In the genomic region with DNA sequence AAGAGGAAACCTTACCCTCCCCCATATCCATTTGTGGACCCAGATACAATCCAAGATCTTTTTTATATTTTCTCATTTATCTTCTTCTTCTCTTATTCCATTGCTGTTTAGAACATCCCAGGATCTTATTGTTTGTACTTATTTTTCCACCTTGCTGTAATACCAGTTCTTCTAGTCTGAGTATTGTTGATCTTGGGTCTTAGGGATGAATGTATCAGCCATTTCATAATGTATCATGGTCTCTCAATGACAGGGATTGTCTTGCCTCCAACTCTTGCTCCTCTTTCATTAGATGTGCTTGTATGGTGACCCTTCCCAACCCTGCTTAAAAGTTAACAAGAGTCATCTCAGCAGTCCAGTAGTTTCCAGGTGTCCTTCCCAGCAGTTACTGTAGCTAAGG, we compare ENCODE assay signal across 29 cellular contexts.
DNase-seq lines count a peak whose midpoint lies in the region; ATAC-seq, FAIRE-seq and TF ChIP-seq lines count a peak whose summit lies in the region.
"Had no signal": no experiment of that assay in that cellular context is flagged by ENCODE, and none has a peak within 500 bp of the region (broad histone marks: within the 10 kb centered on the region; RNA-seq: fewer than 3 reads in every experiment).

No MANE protein-coding gene starts in this region.

- TF ChIP-seq CTCF in PC-3 (conservative IDR thresholded peaks at IDR 0.05; ENCODE audit: low read depth, low read length) (no peak), bronchial epithelial cell (IDR thresholded peaks at IDR 0.05; ENCODE audit: insufficient read depth, low read length, severe bottlenecking) (no peak), hepatocyte (IDR thresholded peaks at IDR 0.05; ENCODE audit: poor library complexity) (no peak), gastroesophageal sphincter (IDR thresholded peaks at IDR 0.05) (no peak), transverse colon (IDR thresholded peaks at IDR 0.05) (no peak), colonic mucosa (IDR thresholded peaks at IDR 0.05) (no peak)

- CTCF ChIA-PET in PC-3 (lab: Charles Lee): no interaction called here

- DNase-seq in PC-3 (peak; percentile 37), T-helper 17 cell (no peak), bronchial epithelial cell (ENCODE audit: low read depth) (peak; percentile 64), epithelial cell of prostate (ENCODE audit: low read depth, low spot score) (no peak), hepatocyte (ENCODE audit: low spot score) (no peak), transverse colon (no peak), colonic mucosa (no peak)
- DNase-seq: 8988T; ACHN; BE2C; C1 segment of cervical spinal cord; CD4-positive, alpha-beta memory T cell; CD4-positive, CD25-positive, alpha-beta regulatory T cell; CD8-positive, alpha-beta memory T cell; COR-L47; DMS 273 treated with DMSO at 0.1 percent for 48 hours; DMS153; DMS53; DMS79; DND-41; EL; GDM1 had no signal

- intact Hi-C loops in PC-3 (cut with micrococcal nuclease): no loop called here
- intact Hi-C loops in transverse colon (cut with DNase I; ENCODE audit: low total_unique reads): no loop called here
- intact Hi-C loops in colonic mucosa (cut with DNase I): no loop called here

- H3F3A ChIP-seq in PC-3 (ENCODE audit: low read length, unreplicated experiment): no peaks in the 10 kb centered on the region

- no peak for FAIRE-seq in bronchial epithelial cell (lab: Jason Lieb, UNC)
- FAIRE-seq: A204.1, GM12878, GM12892, GM18507 had no signal

- no peak for TF ChIP-seq POLR2A in gastroesophageal sphincter (IDR thresholded peaks at IDR 0.05)
- no peak for TF ChIP-seq POLR2A in transverse colon (IDR thresholded peaks at IDR 0.05)

- POLR2A ChIA-PET in PC-3 (lab: Charles Lee; ENCODE audit: unreplicated experiment): no interaction called here

- ATAC-seq in PC-3 (no peak), T-helper 17 cell (no peak), gastroesophageal sphincter (no peak)
- ATAC-seq: GM12878 had no signal

- H3K4me2 ChIP-seq in PC-3 (ENCODE audit: low read length): no peak overlapping the region
- H3K4me2 ChIP-seq in hepatocyte: no peak overlapping the region
- H3K4me2 ChIP-seq: BLaER1 had no signal

- H3K79me2 ChIP-seq in PC-3 (ENCODE audit: low read length) (peaks cover 26% of the 10 kb centered on the region; the same call in 1 of the 2 replicates), hepatocyte (peaks cover 6% of the 10 kb centered on the region)

- no peaks in the 10 kb centered on the region for H3K9me2 ChIP-seq in PC-3 (replicated peaks; ENCODE audit: low read length)
- H3K9me2 ChIP-seq in hepatocyte (replicated peaks; ENCODE audit: insufficient read depth): no peaks in the 10 kb centered on the region

- no peak overlapping the region for H3K4me3 ChIP-seq in PC-3 (ENCODE audit: low read length)
- no peak overlapping the region for H3K4me3 ChIP-seq in bronchial epithelial cell (ENCODE audit: low read depth, low read length)
- H3K4me3 ChIP-seq in hepatocyte: no peak overlapping the region
- no peak overlapping the region for H3K4me3 ChIP-seq in gastroesophageal sphincter
- H3K4me3 ChIP-seq in transverse colon: no peak overlapping the region
- no peak overlapping the region for H3K4me3 ChIP-seq in colonic mucosa
- H3K4me3 ChIP-seq: BLaER1, GM12878 had no signal

- no TSS peak for BruUV-seq in PC-3 (replicated peaks; lab: Mats Ljungman, UMichigan)

- H3K27me3 ChIP-seq in PC-3 (ENCODE audit: low read length) (no peaks in the 10 kb centered on the region), bronchial epithelial cell (ENCODE audit: control insufficient read depth, insufficient read depth, low read length) (no peaks in the 10 kb centered on the region), hepatocyte (no peaks in the 10 kb centered on the region), gastroesophageal sphincter (no peaks in the 10 kb centered on the region), transverse colon (no peaks in the 10 kb centered on the region), colonic mucosa (no peaks in the 10 kb centered on the region)
- H3K27me3 ChIP-seq: BE2C, BLaER1 had no signal

- TF ChIP-seq EP300 in gastroesophageal sphincter (IDR thresholded peaks at IDR 0.05) (no peak), transverse colon (IDR thresholded peaks at IDR 0.05; ENCODE audit: low read depth) (no peak)

- peaks cover 2% of the 10 kb centered on the region; the same call in 1 of the 2 replicates for H3K36me3 ChIP-seq in PC-3 (ENCODE audit: low read depth, low read length)
- no peaks in the 10 kb centered on the region for H3K36me3 ChIP-seq in bronchial epithelial cell (ENCODE audit: control insufficient read depth, insufficient read depth, low read length)
- no peaks in the 10 kb centered on the region for H3K36me3 ChIP-seq in hepatocyte (replicated peaks; ENCODE audit: insufficient read depth, low read depth)
- peaks cover 0 to 10% of the 10 kb centered on the region in 2 donors for H3K36me3 ChIP-seq in gastroesophageal sphincter
- no peaks in the 10 kb centered on the region for H3K36me3 ChIP-seq in transverse colon
- H3K36me3 ChIP-seq in colonic mucosa: no peaks in the 10 kb centered on the region
- H3K36me3 ChIP-seq: BE2C had no signal

- peaks cover 38% of the 10 kb centered on the region for H3K4me1 Mint-ChIP-seq in T-helper 17 cell
- H3K4me1 Mint-ChIP-seq: CD14-positive monocyte had no signal

- H3K4me1 ChIP-seq in PC-3 (ENCODE audit: insufficient read depth, low read length): peaks cover 8% of the 10 kb centered on the region
- H3K4me1 ChIP-seq in hepatocyte (ENCODE audit: insufficient read depth): no peaks in the 10 kb centered on the region
- H3K4me1 ChIP-seq in gastroesophageal sphincter: no peaks in the 10 kb centered on the region
- H3K4me1 ChIP-seq in transverse colon: no peaks in the 10 kb centered on the region
- no peaks in the 10 kb centered on the region for H3K4me1 ChIP-seq in colonic mucosa
- H3K4me1 ChIP-seq: BE2C had no signal

- no peak overlapping the region for H3K27ac ChIP-seq in PC-3 (ENCODE audit: low read length)
- peak overlapping the region; percentile 16 for H3K27ac ChIP-seq in epithelial cell of prostate
- H3K27ac ChIP-seq in hepatocyte: no peak overlapping the region
- no peak overlapping the region for H3K27ac ChIP-seq in gastroesophageal sphincter
- no peak overlapping the region for H3K27ac ChIP-seq in transverse colon
- no peak overlapping the region for H3K27ac ChIP-seq in colonic mucosa
- H3K27ac ChIP-seq: BLaER1 had no signal

- H3K9ac ChIP-seq in PC-3 (ENCODE audit: low read length) (no peak overlapping the region), colonic mucosa (ENCODE audit: low read depth in 2 of 2, low read length in 2 of 2) (no peak overlapping the region)
- H3K9ac ChIP-seq: BLaER1 had no signal

- in situ Hi-C loops in transverse colon (cut with MboI; ENCODE audit: low pct_ligation_motif_present in 1 of 4, low pct_unique_long_range_greater_than_20kb in 1 of 4, low sequenced_read_pairs in 3 of 4): no loop called here

- H3K36me3 Mint-ChIP-seq in T-helper 17 cell (ENCODE audit: low read depth): peaks cover 2% of the 10 kb centered on the region

- no peak overlapping the region for H3K4me3 Mint-ChIP-seq in T-helper 17 cell
- H3K4me3 Mint-ChIP-seq: CD14-positive monocyte; CD4-positive, alpha-beta memory T cell; CD4-positive, CD25-positive, alpha-beta regulatory T cell; CD8-positive, alpha-beta memory T cell had no signal

- peak overlapping the region; percentile 43 for H3K27ac Mint-ChIP-seq in T-helper 17 cell
- H3K27ac Mint-ChIP-seq: CD14-positive monocyte; CD4-positive, CD25-positive, alpha-beta regulatory T cell had no signal

- no peaks in the 10 kb centered on the region for H3K27me3 Mint-ChIP-seq in T-helper 17 cell
- H3K27me3 Mint-ChIP-seq: CD4-positive, alpha-beta memory T cell; CD4-positive, CD25-positive, alpha-beta regulatory T cell; CD8-positive, alpha-beta memory T cell had no signal

- H3K9me3 ChIP-seq in PC-3 (ENCODE audit: low read length): no peaks in the 10 kb centered on the region
- no peaks in the 10 kb centered on the region for H3K9me3 ChIP-seq in T-helper 17 cell (ENCODE audit: control insufficient read depth, low read length, poor library complexity, severe bottlenecking)
- no peaks in the 10 kb centered on the region for H3K9me3 ChIP-seq in hepatocyte (ENCODE audit: low read depth)
- no peaks in the 10 kb centered on the region for H3K9me3 ChIP-seq in gastroesophageal sphincter
- no peaks in the 10 kb centered on the region for H3K9me3 ChIP-seq in transverse colon
- no peaks in the 10 kb centered on the region for H3K9me3 ChIP-seq in colonic mucosa
- H3K9me3 ChIP-seq: BE2C, BLaER1 had no signal

- H4K20me1 ChIP-seq in PC-3 (ENCODE audit: low read length) (no peaks in the 10 kb centered on the region), hepatocyte (ENCODE audit: insufficient read depth, poor library complexity, severe bottlenecking) (no peaks in the 10 kb centered on the region)

- H2AFZ ChIP-seq in PC-3 (ENCODE audit: low read length) (no peak overlapping the region), hepatocyte (no peak overlapping the region)

Comparison
In these comparisons a context has a peak if more than half of its experiments do, and no peak if none do; other contexts are left out.
1. DNase-seq: peak in PC-3 (single experiment) and bronchial epithelial cell (single experiment); none in T-helper 17 cell (0 of 3), epithelial cell of prostate (single experiment), hepatocyte (single experiment), transverse colon (single experiment) and colonic mucosa (single experiment).